8 cellular contexts compared by ENCODE assay signal in genomic region chr7:6271694-6272371, GRCh38. TPM values are rescaled to one million over a fixed set of nuclear protein-coding genes. Genes with fewer than 3 reads are reported as not detected.
DNase-seq lines count a peak whose midpoint lies in the region; ATAC-seq, FAIRE-seq and TF ChIP-seq lines count a peak whose summit lies in the region.

No MANE protein-coding gene starts in this region.

- peak overlapping the region; percentile 40; the same call in 1 of the 2 replicates for H3K9ac ChIP-seq in KMS-11

- intact Hi-C loops in heart left ventricle (cut with DNase I), result loop anchor here (2.0 to 10.0 kb wide), 11 partner anchors 40 to 111 kb away; no protein-coding TSS in a partner anchor

- CTCF ChIA-PET in A549 (lab: Yijun Ruan, JAX), result interaction anchor here (0.7 to 4.8 kb wide), 21 partner anchors 8 to 275 kb away, joined by 3 to 37 read pairs (median 6); no protein-coding TSS in a partner anchor

- FAIRE-seq in A549 (lab: Jason Lieb, UNC), result no peak

- H2AFZ ChIP-seq in KMS-11 (ENCODE audit: low read depth), result peak overlapping the region; percentile 73

- TF ChIP-seq RAD21 in A549 (conservative IDR thresholded peaks at IDR 0.05 in 1 of 2, IDR thresholded peaks at IDR 0.05 in 1 of 2), result no peak

- H3K9me3 ChIP-seq in A549 (no peaks in the 10 kb centered on the region), heart left ventricle (no peaks in the 10 kb centered on the region)

- H3K4me3 ChIP-seq in A549 (peak overlapping the region; percentile 90), KMS-11 (IDR thresholded peaks at IDR 0.05; ENCODE audit: insufficient read depth, low read depth, low read length) (no peak overlapping the region), heart left ventricle (peak overlapping the region; percentile 75 to 98 (median 94))

- peak in 1 of 2 experiments; percentile 25 for DNase-seq in A549 (ENCODE audit: low read depth in 1 of 2, low spot score in 1 of 2)
- DNase-seq in activated effector memory CD4-positive, alpha-beta T cell treated with Interleukin-2 at 50 U/mL for 16 hours, result peak; percentile 3
- peak in 3 of 5 donors; percentile 33 to 59 (median 39) for DNase-seq in heart left ventricle
- DNase-seq in putamen (ENCODE audit: low spot score), result peak; percentile 7
- no peak for DNase-seq in NCI-H2029 (lab: John Stamatoyannopoulos, UW)

- H3K4me2 ChIP-seq in A549, result peak overlapping the region; percentile 96
- H3K4me2 ChIP-seq in KMS-11, result peak overlapping the region; percentile 61

- H3K27me3 ChIP-seq in KMS-11 (ENCODE audit: insufficient read depth, low read depth), result no peaks in the 10 kb centered on the region
- H3K27me3 ChIP-seq in heart left ventricle, result no peaks in the 10 kb centered on the region

- ATAC-seq in A549 (peak; percentile 26 to 38; a peak in 5 of 6 replicates), GM18505 (IDR thresholded peaks at IDR 0.05; ENCODE audit: unreplicated experiment) (peak; percentile 14), heart left ventricle (peak in 3 of 4 donors; percentile 3 to 21 (median 16)), GM21367 (IDR thresholded peaks at IDR 0.05; ENCODE audit: unreplicated experiment) (no peak)

- H3K4me1 ChIP-seq in A549, result peaks cover 37% of the 10 kb centered on the region
- peaks cover 4% of the 10 kb centered on the region for H3K4me1 ChIP-seq in KMS-11 (ENCODE audit: low read depth, poor library complexity, severe bottlenecking)
- H3K4me1 ChIP-seq in heart left ventricle, result peaks cover 7 to 50% (median 28%) of the 10 kb centered on the region in 12 donors

- TF ChIP-seq CTCF in A549 (IDR thresholded peaks at IDR 0.05), result no peak
- TF ChIP-seq CTCF in KMS-11 (conservative IDR thresholded peaks at IDR 0.05; ENCODE audit: low read depth, low read length), result no peak
- no peak for TF ChIP-seq CTCF in heart left ventricle (IDR thresholded peaks at IDR 0.05)

- POLR2A ChIA-PET in A549 (lab: Yijun Ruan, JAX), result interaction anchor here (0.6 to 1.2 kb wide), 3 partner anchors 11 to 112 kb away, joined by 3 to 5 read pairs (median 3); no protein-coding TSS in a partner anchor

- TF ChIP-seq POLR2A in A549 (IDR thresholded peaks at IDR 0.05; ENCODE audit: low read length) (no peak), GM18505 (IDR thresholded peaks at IDR 0.05; ENCODE audit: borderline replicate concordance, extremely low read depth, insufficient read depth, insufficient read length) (no peak), heart left ventricle (IDR thresholded peaks at IDR 0.05) (no peak)

- peak overlapping the region; percentile 82 to 97 for H3K27ac ChIP-seq in A549
- no peak overlapping the region for H3K27ac ChIP-seq in KMS-11
- peak overlapping the region; percentile 73 to 95 (median 90) for H3K27ac ChIP-seq in heart left ventricle

- TF ChIP-seq EP300 in A549 (IDR thresholded peaks at IDR 0.05), result no peak

- 0% methylated on average over 22 of the region's 64 CpGs for WGBS in A549 (ENCODE audit: missing lambda C conversion rate)
- WGBS in heart left ventricle, 4 donors, result 0 to 1% (median 1%) methylated on average over 42 to 64 of the region's 64 CpGs

- no peaks in the 10 kb centered on the region; the same call in 1 of the 2 replicates for H3K79me2 ChIP-seq in KMS-11 (ENCODE audit: insufficient read depth, low read depth)

- H3K36me3 ChIP-seq in KMS-11 (ENCODE audit: insufficient read depth), result no peaks in the 10 kb centered on the region
- H3K36me3 ChIP-seq in heart left ventricle, result no peaks in the 10 kb centered on the region

- H4K20me1 ChIP-seq in KMS-11 (ENCODE audit: insufficient read depth), result no peaks in the 10 kb centered on the region

TF ChIP-seq in A549, 52 proteins besides CTCF, POLR2A, EP300 and RAD21:
- no peak for TF ChIP-seq CEBPB (IDR thresholded peaks at IDR 0.05)
- no peak for TF ChIP-seq BCL3 (IDR thresholded peaks at IDR 0.05)
- no peak for TF ChIP-seq CBX2 (IDR thresholded peaks at IDR 0.05; ENCODE audit: borderline replicate concordance, low read depth)
- no peak for TF ChIP-seq SREBF2 (IDR thresholded peaks at IDR 0.05)
- TF ChIP-seq KDM1A (IDR thresholded peaks at IDR 0.05; ENCODE audit: low read depth), result no peak
- no peak for TF ChIP-seq E2F6 (IDR thresholded peaks at IDR 0.05; ENCODE audit: borderline replicate concordance, low read depth)
- no peak for TF ChIP-seq HDAC2 (IDR thresholded peaks at IDR 0.05)
- no peak for TF ChIP-seq TP53 (CRISPR knock-in tag; IDR thresholded peaks at IDR 0.05)
- no peak for TF ChIP-seq PBX3 (IDR thresholded peaks at IDR 0.05)
- no peak for TF ChIP-seq SMC3 (IDR thresholded peaks at IDR 0.05)
- no peak for TF ChIP-seq ELK1 (IDR thresholded peaks at IDR 0.05; ENCODE audit: low read depth, low read length)
- TF ChIP-seq RCOR1 (IDR thresholded peaks at IDR 0.05; ENCODE audit: low read depth, low read length), result no peak
- no peak for TF ChIP-seq MAFK (IDR thresholded peaks at IDR 0.05; ENCODE audit: partially characterized antibody)
- no peak for TF ChIP-seq HES2 (IDR thresholded peaks at IDR 0.05)
TF ChIP-seq in A549: peak in this region for 0.

RNA-seq across cellular contexts. Expression of gene CYTH3, which starts 0.6 kb away (rescaled TPM):
- 15.5 and 18.6 TPM in 2 replicates for polyA plus RNA-seq in A549 (2011; rRNA removed)
- polyA plus RNA-seq in A549 (2012; cell fraction: cytosol; rRNA removed), result 30.6 and 31.2 TPM in 2 replicates
- 86.5 and 97.8 TPM in 2 replicates for polyA plus RNA-seq in A549 (2012; cell fraction: nucleus; rRNA removed)
- 22.0 to 24.2 TPM (median 22.9 TPM) in 3 replicates for polyA plus RNA-seq in A549 (2017; fragmentation: RNase III; extraction: RNeasy Plus Mini Kit Qiagen cat#74134 plus additional on column Dnase treatment)
- polyA minus RNA-seq in A549 (2011; rRNA and poly(A)+ RNA removed), result 12.8 and 15.3 TPM in 2 replicates
- 10 to 100 TPM; 17.2 to 49.7 (median 22.1) TPM for total RNA-seq in heart left ventricle
- polyA plus RNA-seq in heart left ventricle, result 10 to 100 TPM; 11.1 to 25.1 TPM
